In genomic region chr20:40749985-40750506, GRCh38 we compare ENCODE assay signal across 16 cellular contexts.
"Had no signal": no experiment of that assay in that cellular context is flagged by ENCODE, and none has a peak within 500 bp of the region (broad histone marks: within the 10 kb centered on the region; RNA-seq: fewer than 3 reads in every experiment).

No MANE protein-coding gene starts in this region.

- ATAC-seq: activated T-cell treated with anti-CD3 and anti-CD28 coated beads, Interleukin-2, amount 50 U/mL, for 72 hours; left colon; lower lobe of right lung had no signal

- H3K4me3 ChIP-seq: cardiac muscle cell, dorsolateral prefrontal cortex, lower lobe of right lung had no signal

- H3K27ac ChIP-seq: cardiac muscle cell, dorsolateral prefrontal cortex, epithelial cell of prostate, lower lobe of right lung, VCaP had no signal

- H3K9me3 ChIP-seq: lower lobe of right lung had no signal

- H3K36me3 ChIP-seq: cardiac muscle cell, lower lobe of right lung had no signal

- DNase-seq: activated CD4-positive, alpha-beta T cell treated with anti-CD3 and anti-CD28 coated beads, Interleukin-2, amount 50 U/mL, for 1 hour; activated CD4-positive, CD25-positive, alpha-beta regulatory T cell treated with anti-CD3 and anti-CD28 coated beads, Interleukin-2, amount 50 U/mL, for 72 hours; activated gamma-delta T cell; activated T-cell treated with anti-CD3 and anti-CD28 coated beads, Interleukin-2, amount 50 U/mL, for 72 hours; dorsolateral prefrontal cortex; left colon; lower lobe of right lung; midbrain; nucleus accumbens; retina; stimulated activated CD4-positive, alpha-beta T cell treated with anti-CD3 and anti-CD28 coated beads, Interleukin-12 subunit alpha, Interleukin-12 subunit beta, amount 100 ng/mL, for 4 hours; stimulated activated CD4-positive, alpha-beta T cell treated with anti-CD3 and anti-CD28 coated beads, Interleukin-1b, Interleukin-23, amount 100 ng/mL, for 48 hours; stimulated activated naive CD4-positive, alpha-beta T cell treated with Interleukin-2 at 50 U/mL for 16 hours had no signal
